18 cellular contexts compared by ENCODE assay signal in the genomic region with DNA sequence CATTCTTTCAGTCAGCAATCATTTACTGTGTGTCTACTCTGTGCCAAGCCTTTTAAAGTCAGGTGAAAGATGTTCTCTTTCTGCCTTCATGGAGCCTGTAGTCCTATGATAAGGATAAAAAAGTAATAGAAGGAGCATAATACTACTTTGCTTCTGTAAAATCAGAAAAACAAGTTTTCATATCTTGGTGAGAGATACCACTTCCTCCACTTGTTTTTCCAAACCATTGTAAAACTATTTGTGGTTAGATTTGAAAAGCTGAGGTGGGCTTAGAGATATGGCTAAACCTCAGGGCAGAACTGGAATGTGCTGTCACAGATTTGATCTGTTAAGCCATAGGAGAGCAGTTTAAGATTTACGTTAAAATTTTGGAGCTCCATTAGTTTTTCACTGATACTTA.
A peak's percentile ranks its signal among the peaks of the same experiment; 100 is the strongest.
DNase-seq lines count a peak whose midpoint lies in the region; TF ChIP-seq lines count a peak whose summit lies in the region.
"Had no signal": no experiment of that assay in that cellular context is flagged by ENCODE, and none has a peak within 500 bp of the region (broad histone marks: within the 10 kb centered on the region; RNA-seq: fewer than 3 reads in every experiment).

No MANE protein-coding gene starts in this region.

- peaks cover 20% of the 10 kb centered on the region for H3K4me1 ChIP-seq in CD8-positive, alpha-beta memory T cell (ENCODE audit: insufficient read depth, low read length)
- H3K4me1 ChIP-seq in endodermal cell (ENCODE audit: control insufficient read depth, insufficient read depth, low read length) = no peaks in the 10 kb centered on the region
- H3K4me1 ChIP-seq: esophagus muscularis mucosa, sigmoid colon, thyroid gland had no signal

- peak overlapping the region in 3 of 8 donors; percentile 63 to 82 (median 79) for H3K27ac Mint-ChIP-seq in CD8-positive, alpha-beta memory T cell
- H3K27ac Mint-ChIP-seq in activated naive CD8-positive, alpha-beta T cell treated with anti-CD3 and anti-CD28 coated beads for 36 hours = peak overlapping the region; percentile 16
- no peak overlapping the region for H3K27ac Mint-ChIP-seq in endodermal cell

- H3K36me3 Mint-ChIP-seq in CD8-positive, alpha-beta memory T cell = peaks cover 0 to 14% (median 8%) of the 10 kb centered on the region in 3 donors
- peaks cover 3% of the 10 kb centered on the region for H3K36me3 Mint-ChIP-seq in activated naive CD8-positive, alpha-beta T cell treated with anti-CD3 and anti-CD28 coated beads for 36 hours
- peaks cover 57% of the 10 kb centered on the region for H3K36me3 Mint-ChIP-seq in endodermal cell (ENCODE audit: low read depth)

- POLR2A ChIA-PET in CD8-positive, alpha-beta memory T cell (lab: Charles Lee) = interaction anchor here (0.6 kb wide), 1 partner anchor 95 kb away, joined by 3 read pairs; no protein-coding TSS in a partner anchor

- H3K9me3 Mint-ChIP-seq in CD8-positive, alpha-beta memory T cell = no peaks in the 10 kb centered on the region
- no peaks in the 10 kb centered on the region for H3K9me3 Mint-ChIP-seq in activated naive CD8-positive, alpha-beta T cell treated with anti-CD3 and anti-CD28 coated beads for 36 hours
- H3K9me3 Mint-ChIP-seq in endodermal cell = peaks cover 7% of the 10 kb centered on the region

- H3K36me3 ChIP-seq in CD8-positive, alpha-beta memory T cell (ENCODE audit: insufficient read depth, low read length) = no peaks in the 10 kb centered on the region
- H3K36me3 ChIP-seq in endodermal cell (ENCODE audit: control insufficient read depth, insufficient read depth, low read length) = peaks cover 68% of the 10 kb centered on the region
- H3K36me3 ChIP-seq: thyroid gland had no signal

- H3K4me3 Mint-ChIP-seq in CD8-positive, alpha-beta memory T cell = peak overlapping the region in 5 of 7 donors; percentile 19 to 66 (median 52)
- H3K4me3 Mint-ChIP-seq in activated naive CD8-positive, alpha-beta T cell treated with anti-CD3 and anti-CD28 coated beads for 36 hours = peak overlapping the region; percentile 34
- H3K4me3 Mint-ChIP-seq in endodermal cell = no peak overlapping the region

- no peak overlapping the region for H3K4me3 ChIP-seq in CD8-positive, alpha-beta memory T cell (ENCODE audit: low read length)
- H3K4me3 ChIP-seq in endodermal cell (ENCODE audit: low read length) = no peak overlapping the region
- H3K4me3 ChIP-seq: coronary artery, esophagus muscularis mucosa, sigmoid colon, thyroid gland had no signal

- WGBS in endodermal cell (ENCODE audit: insufficient coverage in 1 of 2, insufficient read length in 1 of 2), 2 experiments = 94% methylated on average over 1 of the region's 1 CpG; no CpG with 5 or more reads in 1 of the 2 experiments

- no peaks in the 10 kb centered on the region for H3K27me3 Mint-ChIP-seq in CD8-positive, alpha-beta memory T cell
- H3K27me3 Mint-ChIP-seq in activated naive CD8-positive, alpha-beta T cell treated with anti-CD3 and anti-CD28 coated beads for 36 hours = no peaks in the 10 kb centered on the region
- H3K27me3 Mint-ChIP-seq in endodermal cell (ENCODE audit: insufficient read depth) = no peaks in the 10 kb centered on the region

- H3K4me1 Mint-ChIP-seq in CD8-positive, alpha-beta memory T cell = peaks cover 19 to 27% (median 24%) of the 10 kb centered on the region in 3 donors
- H3K4me1 Mint-ChIP-seq in activated naive CD8-positive, alpha-beta T cell treated with anti-CD3 and anti-CD28 coated beads for 36 hours = peaks cover 19% of the 10 kb centered on the region
- no peaks in the 10 kb centered on the region for H3K4me1 Mint-ChIP-seq in endodermal cell

- no peaks in the 10 kb centered on the region for H3K27me3 ChIP-seq in CD8-positive, alpha-beta memory T cell (ENCODE audit: insufficient read depth, low read length, poor library complexity, severe bottlenecking)
- H3K27me3 ChIP-seq in endodermal cell (ENCODE audit: control insufficient read depth, insufficient read depth, low read length, poor library complexity, severe bottlenecking) = no peaks in the 10 kb centered on the region
- H3K27me3 ChIP-seq: esophagus muscularis mucosa, sigmoid colon, thyroid gland had no signal

- no peak for TF ChIP-seq CTCF in endodermal cell (conservative IDR thresholded peaks at IDR 0.05)

- peak in 1 of 5 donors; percentile 34 for DNase-seq in CD8-positive, alpha-beta memory T cell
- peak; percentile 53 for DNase-seq in KBM-7
- no peak for DNase-seq in activated naive CD8-positive, alpha-beta T cell treated with anti-CD3 and anti-CD28 coated beads for 36 hours
- DNase-seq in iris pigment epithelial cell (ENCODE audit: low read depth) = peak; percentile 65
- DNase-seq in NCI-H446 (lab: John Stamatoyannopoulos, UW) = no peak
- no peak for DNase-seq in stimulated activated CD4-positive, alpha-beta T cell treated with anti-CD3 and anti-CD28 coated beads, Interleukin-12 subunit alpha, Interleukin-12 subunit beta, amount 100 ng/mL, for 4 hours
- DNase-seq in SHP77 (lab: John Stamatoyannopoulos, UW) = no peak
- DNase-seq in endodermal cell = no peak
- DNase-seq: amygdala; DMS79 treated with DMSO at 0.1 percent for 48 hours; NCI-H2107; NCI-H774; nucleus accumbens; sigmoid colon; stimulated activated CD4-positive, alpha-beta T cell treated with anti-CD3 and anti-CD28 coated beads, Interleukin-4, amount 100 ng/mL, for 24 hours; thyroid gland had no signal

- in situ Hi-C loops in KBM-7 (cut with MboI; ENCODE audit: low pct_unique_long_range_greater_than_20kb, low sequenced_read_pairs) = no loop called here

- H3K27ac ChIP-seq in CD8-positive, alpha-beta memory T cell (ENCODE audit: low read depth, low read length) = no peak overlapping the region
- H3K27ac ChIP-seq in endodermal cell (ENCODE audit: low read depth, low read length) = no peak overlapping the region
- H3K27ac ChIP-seq: coronary artery, esophagus muscularis mucosa, sigmoid colon, thyroid gland had no signal

- no peaks in the 10 kb centered on the region for H3K9me3 ChIP-seq in CD8-positive, alpha-beta memory T cell (ENCODE audit: low read length)
- peaks cover 18% of the 10 kb centered on the region for H3K9me3 ChIP-seq in endodermal cell (ENCODE audit: control insufficient read depth, low read length)
- H3K9me3 ChIP-seq: esophagus muscularis mucosa, sigmoid colon, thyroid gland had no signal

- CTCF ChIA-PET in CD8-positive, alpha-beta memory T cell (lab: Charles Lee) = no interaction called here

- H3K9ac ChIP-seq in endodermal cell (ENCODE audit: extremely low read depth, low read length, poor library complexity, severe bottlenecking) = no peak overlapping the region

Comparison
In these comparisons a context has a peak if more than half of its experiments do, and no peak if none do; other contexts are left out.
1. DNase-seq: peak in KBM-7 (single experiment) and iris pigment epithelial cell (single experiment); none in activated naive CD8-positive, alpha-beta T cell treated with anti-CD3 and anti-CD28 coated beads for 36 hours (single experiment), NCI-H446 (0 of 2), stimulated activated CD4-positive, alpha-beta T cell treated with anti-CD3 and anti-CD28 coated beads, Interleukin-12 subunit alpha, Interleukin-12 subunit beta, amount 100 ng/mL, for 4 hours (single experiment), SHP77 (0 of 2) and endodermal cell (single experiment).